ENCODE assay signal across 8 cellular contexts in genomic region chr11:67640021-67640757, GRCh38. TPM values are rescaled to one million over a fixed set of nuclear protein-coding genes. Genes with fewer than 3 reads are reported as not detected.
DNase-seq lines count a peak whose midpoint lies in the region; ATAC-seq and TF ChIP-seq lines count a peak whose summit lies in the region.

No MANE protein-coding gene starts in this region.

- no peak overlapping the region for H2BK20ac ChIP-seq in IMR-90 (ENCODE audit: low read depth, low read length)

- H3K9ac ChIP-seq in IMR-90 (ENCODE audit: low read depth, low read length) (no peak overlapping the region), mammary epithelial cell (ENCODE audit: insufficient read depth, low read length) (no peak overlapping the region)

- peaks cover 6% of the 10 kb centered on the region; the same call in 1 of the 2 replicates for H3K79me2 ChIP-seq in DOHH2 (ENCODE audit: control insufficient read depth, low read length)
- H3K79me2 ChIP-seq in mammary epithelial cell (ENCODE audit: insufficient read depth, low read length), result no peaks in the 10 kb centered on the region

- TF ChIP-seq POLR2A in IMR-90 (IDR thresholded peaks at IDR 0.05; ENCODE audit: low read depth, low read length), result no peak

- H3K27ac ChIP-seq in DOHH2 (ENCODE audit: low read depth, low read length), result no peak overlapping the region
- H3K27ac ChIP-seq in IMR-90 (ENCODE audit: insufficient read depth, low read length), result no peak overlapping the region
- no peak overlapping the region for H3K27ac ChIP-seq in mammary epithelial cell (ENCODE audit: insufficient read depth, low read depth, low read length)

- H3K14ac ChIP-seq in IMR-90 (replicated peaks; ENCODE audit: low read depth, low read length), result no peak overlapping the region

- H2AFZ ChIP-seq in IMR-90 (replicated peaks; ENCODE audit: low read length, poor library complexity), result peak overlapping the region; percentile 63
- H2AFZ ChIP-seq in mammary epithelial cell (ENCODE audit: low read depth, low read length), result no peak overlapping the region

- H2AK9ac ChIP-seq in IMR-90 (replicated peaks; ENCODE audit: low read depth, low read length, poor library complexity), result no peak overlapping the region

- no peak overlapping the region for H2BK5ac ChIP-seq in IMR-90 (ENCODE audit: low read depth, low read length, poor library complexity, severe bottlenecking)

- no peak overlapping the region for H2BK15ac ChIP-seq in IMR-90 (ENCODE audit: low read depth, low read length)

- no peak overlapping the region for H3K56ac ChIP-seq in IMR-90 (ENCODE audit: extremely low read depth, insufficient read depth, low read length)

- H3F3A ChIP-seq in DOHH2 (ENCODE audit: control insufficient read depth, insufficient read depth), result 0 out of 2 replicates have a peak, but pooled peaks cover 6% of the 10 kb centered on the region

- H4K20me1 ChIP-seq in DOHH2 (ENCODE audit: control insufficient read depth, insufficient read depth, low read depth, low read length), result no peaks in the 10 kb centered on the region
- H4K20me1 ChIP-seq in IMR-90 (ENCODE audit: insufficient read depth, low read length), result no peaks in the 10 kb centered on the region
- no peaks in the 10 kb centered on the region for H4K20me1 ChIP-seq in mammary epithelial cell (ENCODE audit: insufficient read depth, low read length)

- no peak overlapping the region for H4K5ac ChIP-seq in IMR-90 (ENCODE audit: low read depth, low read length)

- H4K8ac ChIP-seq in IMR-90 (ENCODE audit: low read depth in 2 of 2, low read length in 2 of 2), result no peak overlapping the region

- H3K23ac ChIP-seq in IMR-90 (ENCODE audit: low read depth, low read length), result no peak overlapping the region

- in situ Hi-C loops in IMR-90 (cut with MboI; ENCODE audit: low sequenced_read_pairs), result no loop called here
- in situ Hi-C loops in mammary epithelial cell (cut with MboI; ENCODE audit: low sequenced_read_pairs in 2 of 2), result no loop called here

- H3K4me2 ChIP-seq in DOHH2 (ENCODE audit: low read length) (no peak overlapping the region), IMR-90 (ENCODE audit: low read depth, low read length) (no peak overlapping the region), mammary epithelial cell (ENCODE audit: insufficient read depth, low read depth, low read length) (no peak overlapping the region)

- H3K27me3 ChIP-seq in DOHH2 (ENCODE audit: control insufficient read depth, low read length) (no peaks in the 10 kb centered on the region), IMR-90 (ENCODE audit: control insufficient read depth, insufficient read depth, low read length) (peaks cover 14% of the 10 kb centered on the region; the same call in 1 of the 2 replicates), mammary epithelial cell (ENCODE audit: insufficient read depth, low read length) (no peaks in the 10 kb centered on the region)

- TF ChIP-seq CTCF in DOHH2 (IDR thresholded peaks at IDR 0.05; ENCODE audit: low read depth, low read length, poor library complexity, severe bottlenecking), result peak; percentile 92
- peak; percentile 56 for TF ChIP-seq CTCF in IMR-90 (conservative IDR thresholded peaks at IDR 0.05; ENCODE audit: low read depth, low read length)
- peak; percentile 62 to 83 for TF ChIP-seq CTCF in mammary epithelial cell (conservative IDR thresholded peaks at IDR 0.05 in 1 of 2, IDR thresholded peaks at IDR 0.05 in 1 of 2; ENCODE audit: extremely low read depth in 1 of 2, insufficient read depth in 1 of 2, low read depth in 1 of 2, low read length in 2 of 2)

- BruUV-seq in IMR-90 (replicated peaks; lab: Mats Ljungman, UMichigan), result no TSS peak
- no TSS peak for BruUV-seq in mammary epithelial cell (replicated peaks; lab: Mats Ljungman, UMichigan)

- no peaks in the 10 kb centered on the region for H3K9me2 ChIP-seq in DOHH2 (replicated peaks; ENCODE audit: control insufficient read depth, low read length)

- H3K9me3 ChIP-seq in DOHH2 (ENCODE audit: control insufficient read depth, insufficient read depth, low read length), result no peaks in the 10 kb centered on the region
- H3K9me3 ChIP-seq in IMR-90 (ENCODE audit: control insufficient read depth, insufficient read depth, low read length), result no peaks in the 10 kb centered on the region; the same call in 1 of the 2 replicates
- H3K9me3 ChIP-seq in mammary epithelial cell (replicated peaks; ENCODE audit: insufficient read depth, low read length), result no peaks in the 10 kb centered on the region

- TF ChIP-seq RAD21 in IMR-90 (IDR thresholded peaks at IDR 0.05; ENCODE audit: low read length), result peak; percentile 53

- intact Hi-C loops in IMR-90 (cut with micrococcal nuclease), result loop anchor here (1.0 to 10.0 kb wide), 2 partner anchors 19 to 155 kb away; no protein-coding TSS in a partner anchor
- intact Hi-C loops in mammary epithelial cell (cut with micrococcal nuclease), result loop anchor here (1.0 to 10.0 kb wide), 2 partner anchors 19 to 155 kb away; no protein-coding TSS in a partner anchor

- H3K4ac ChIP-seq in IMR-90 (ENCODE audit: low read depth, low read length), result no peak overlapping the region

- CTCF ChIA-PET in IMR-90 (lab: Yijun Ruan, JAX), result no interaction called here
- CTCF ChIA-PET in mammary epithelial cell (lab: Charles Lee; ENCODE audit: low non-redundant PET), result no interaction called here

- H4K91ac ChIP-seq in IMR-90 (ENCODE audit: insufficient read depth, low read depth, low read length), result no peak overlapping the region

- H3K4me1 ChIP-seq in DOHH2 (ENCODE audit: control insufficient read depth, low read length) (peaks cover 17% of the 10 kb centered on the region), IMR-90 (ENCODE audit: control insufficient read depth, insufficient read depth, low read length) (no peaks in the 10 kb centered on the region), mammary epithelial cell (ENCODE audit: insufficient read depth, low read length) (no peaks in the 10 kb centered on the region)

- H3K18ac ChIP-seq in IMR-90 (ENCODE audit: low read depth, low read length), result no peak overlapping the region

- H3K4me3 ChIP-seq in DOHH2 (ENCODE audit: low read length) (no peak overlapping the region), IMR-90 (ENCODE audit: insufficient read depth, low read depth, low read length) (no peak overlapping the region), mammary epithelial cell (replicated peaks in 1 of 3; ENCODE audit: insufficient read depth in 1 of 3, low read depth in 2 of 3, low read length in 3 of 3) (no peak overlapping the region)

- no peak overlapping the region for H2BK120ac ChIP-seq in IMR-90 (ENCODE audit: low read depth, low read length)

- POLR2A ChIA-PET in IMR-90 (lab: Charles Lee; ENCODE audit: unreplicated experiment), result no interaction called here

- 31% methylated on average over 11 of the region's 23 CpGs; no CpG with 5 or more reads in 1 of the 2 experiments for WGBS in IMR-90 (ENCODE audit: extremely low coverage in 2 of 2, insufficient read length in 1 of 2), 2 experiments
- 73% methylated on average over 8 of the region's 23 CpGs for WGBS in mammary epithelial cell (ENCODE audit: low coverage, missing lambda C conversion rate)

- H3K9me1 ChIP-seq in IMR-90 (ENCODE audit: insufficient read depth, low read length), result no peaks in the 10 kb centered on the region

- dilution Hi-C loops in IMR-90 (cut with HindIII; ENCODE audit: low sequenced_read_pairs, unreplicated experiment) (no loop called here), mammary epithelial cell (cut with HindIII; ENCODE audit: low sequenced_read_pairs) (no loop called here)

- H3K79me1 ChIP-seq in IMR-90 (ENCODE audit: low read depth in 1 of 2, low read length in 2 of 2), result no peaks in the 10 kb centered on the region

- DNase-seq in IMR-90, result peak; percentile 33
- DNase-seq in UCSD-AML1 (lab: John Stamatoyannopoulos, UW; ENCODE audit: unreplicated experiment), result peak; percentile 54
- DNase-seq in mammary epithelial cell, result no peak
- peak; percentile 52 for DNase-seq in kidney tubule cell (ENCODE audit: low spot score)
- peak; percentile 50 to 54 for DNase-seq in stimulated activated CD4-positive, alpha-beta T cell treated with anti-CD3 and anti-CD28 coated beads, Interleukin-4, amount 100 ng/mL, for 48 hours (ENCODE audit: low read depth in 2 of 2)
- no peak for DNase-seq in amniotic stem cell (lab: John Stamatoyannopoulos, UW)

- H3K36me3 ChIP-seq in DOHH2 (ENCODE audit: control insufficient read depth, low read length) (no peaks in the 10 kb centered on the region), IMR-90 (ENCODE audit: control insufficient read depth, insufficient read depth, low read length) (no peaks in the 10 kb centered on the region), mammary epithelial cell (ENCODE audit: insufficient read depth, low read length) (no peaks in the 10 kb centered on the region)

- ATAC-seq in IMR-90 (ENCODE audit: low read depth) (peak; percentile 98), GM21717 (IDR thresholded peaks at IDR 0.05; ENCODE audit: unreplicated experiment) (no peak)

- H2AK5ac ChIP-seq in IMR-90 (ENCODE audit: low read depth, low read length), result no peak overlapping the region

RNA-seq across cellular contexts. Expression of gene TBX10, which starts 0.6 kb away (rescaled TPM):
- total RNA-seq in IMR-90 (2012; rRNA removed) (not detected in 2 replicates), mammary epithelial cell (not detected)
- polyA plus RNA-seq in IMR-90 (2012; rRNA removed) (not detected in 2 replicates), mammary epithelial cell (not detected)
- not detected in 2 replicates for polyA plus RNA-seq in IMR-90 (2012; cell fraction: cytosol; rRNA removed)
- not detected in 2 replicates for polyA plus RNA-seq in IMR-90 (2012; cell fraction: nucleus; rRNA removed; ENCODE audit: low replicate concordance)
- not detected for polyA minus RNA-seq in mammary epithelial cell

RNA-seq across cellular contexts. Expression of gene ACY3, which starts 10.3 kb away (rescaled TPM):
- not detected in 2 replicates for total RNA-seq in IMR-90 (2012; rRNA removed)
- polyA plus RNA-seq in IMR-90 (2012; rRNA removed), result not detected in 2 replicates
- polyA plus RNA-seq in IMR-90 (2012; cell fraction: cytosol; rRNA removed), result not detected in 2 replicates
- not detected in 2 replicates for polyA plus RNA-seq in IMR-90 (2012; cell fraction: nucleus; rRNA removed; ENCODE audit: low replicate concordance)
- under 1 TPM in 1 of 2 donors, not detected in 1; 0.24 TPM for total RNA-seq in mammary epithelial cell
- 0.08 TPM for polyA plus RNA-seq in mammary epithelial cell
- not detected for polyA minus RNA-seq in mammary epithelial cell

RNA-seq across cellular contexts. Expression of gene NUDT8, which starts 10.5 kb away (rescaled TPM):
- total RNA-seq in IMR-90 (2012; rRNA removed) (0.83 and 1.4 TPM in 2 replicates), mammary epithelial cell (10 to 100 TPM in 1 of 2 donors, 1 to 10 TPM in 1; 4.2 to 13.4 TPM)
- polyA plus RNA-seq in IMR-90 (2012; rRNA removed) (2.5 and 3.2 TPM in 2 replicates), mammary epithelial cell (4.8 TPM)
- polyA plus RNA-seq in IMR-90 (2012; cell fraction: cytosol; rRNA removed), result 4.3 and 4.7 TPM in 2 replicates
- 4.2 and 7.7 TPM in 2 replicates for polyA plus RNA-seq in IMR-90 (2012; cell fraction: nucleus; rRNA removed; ENCODE audit: low replicate concordance)
- polyA minus RNA-seq in mammary epithelial cell, result not detected

RNA-seq across cellular contexts. Expression of gene NDUFV1, which starts 33.5 kb away (rescaled TPM):
- total RNA-seq in IMR-90 (2012; rRNA removed) (119 and 120 TPM in 2 replicates), mammary epithelial cell (100 to 1,000 TPM; 144 to 163 TPM)
- polyA plus RNA-seq in IMR-90 (2012; rRNA removed) (133 and 148 TPM in 2 replicates), mammary epithelial cell (125 TPM)
- polyA plus RNA-seq in IMR-90 (2012; cell fraction: cytosol; rRNA removed), result 171 and 178 TPM in 2 replicates
- 491 and 899 TPM in 2 replicates for polyA plus RNA-seq in IMR-90 (2012; cell fraction: nucleus; rRNA removed; ENCODE audit: low replicate concordance)
- polyA minus RNA-seq in mammary epithelial cell, result 72.1 TPM

RNA-seq across cellular contexts. Expression of gene ALDH3B2, which starts 34.2 kb away (rescaled TPM):
- total RNA-seq in IMR-90 (2012; rRNA removed), result not detected in 2 replicates
- not detected in 2 replicates for polyA plus RNA-seq in IMR-90 (2012; rRNA removed)
- not detected in 2 replicates for polyA plus RNA-seq in IMR-90 (2012; cell fraction: cytosol; rRNA removed)
- not detected in 2 replicates for polyA plus RNA-seq in IMR-90 (2012; cell fraction: nucleus; rRNA removed; ENCODE audit: low replicate concordance)
- 1 to 10 TPM in 1 of 2 donors, under 1 TPM in 1; 0.17 to 1.1 TPM for total RNA-seq in mammary epithelial cell
- polyA plus RNA-seq in mammary epithelial cell, result 0.65 TPM
- not detected for polyA minus RNA-seq in mammary epithelial cell

Comparison
In these comparisons a context has a peak if more than half of its experiments do, and no peak if none do; other contexts are left out.
1. DNase-seq: peak in IMR-90 (single experiment), UCSD-AML1 (single experiment), kidney tubule cell (single experiment) and stimulated activated CD4-positive, alpha-beta T cell treated with anti-CD3 and anti-CD28 coated beads, Interleukin-4, amount 100 ng/mL, for 48 hours (2 of 2); none in mammary epithelial cell (single experiment) and amniotic stem cell (single experiment).
2. Peak in every context shown above with its lines, with median percentiles within 50 percentile points of each other: CTCF ChIP-seq.